ENCODE assay signal across 12 cellular contexts in the genomic region with DNA sequence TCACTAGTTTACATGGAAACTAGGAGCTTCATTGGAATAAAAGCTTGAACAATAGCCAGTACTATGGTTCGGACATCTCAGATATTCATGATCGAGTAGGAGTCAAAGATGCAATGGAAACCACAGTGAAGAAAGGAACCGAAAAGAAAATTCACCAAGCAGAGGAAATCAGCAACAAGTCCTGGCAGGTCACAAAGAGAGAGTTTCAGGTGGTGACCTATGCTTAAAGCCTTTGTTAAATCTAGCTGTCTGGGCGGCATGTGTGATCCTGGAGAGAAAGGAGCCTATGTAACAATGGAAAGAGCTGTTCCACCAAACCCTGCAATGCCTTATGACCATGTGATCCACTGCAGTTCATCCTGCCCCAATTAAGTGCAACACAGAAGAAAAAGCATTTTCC.
A peak's percentile ranks its signal among the peaks of the same experiment; 100 is the strongest.
DNase-seq lines count a peak whose midpoint lies in the region; ATAC-seq and TF ChIP-seq lines count a peak whose summit lies in the region.
"Had no signal": no experiment of that assay in that cellular context is flagged by ENCODE, and none has a peak within 500 bp of the region (broad histone marks: within the 10 kb centered on the region; RNA-seq: fewer than 3 reads in every experiment).

No MANE protein-coding gene starts in this region.

- no peaks in the 10 kb centered on the region for H3K9me3 Mint-ChIP-seq in osteocyte (ENCODE audit: unreplicated experiment)
- H3K9me3 Mint-ChIP-seq in naive thymus-derived CD4-positive, alpha-beta T cell, result peaks cover 0 to 3% (median 0%) of the 10 kb centered on the region in 11 donors
- H3K9me3 Mint-ChIP-seq: activated naive CD4-positive, alpha-beta T cell treated with anti-CD3 and anti-CD28 coated beads for 36 hours had no signal

- H3K27me3 ChIP-seq in gastrocnemius medialis, result no peaks in the 10 kb centered on the region
- H3K27me3 ChIP-seq in naive thymus-derived CD4-positive, alpha-beta T cell (ENCODE audit: control insufficient read depth in 2 of 2, insufficient read depth in 2 of 2, low read length in 2 of 2), result no peaks in the 10 kb centered on the region
- H3K27me3 ChIP-seq: right lobe of liver, transverse colon had no signal

- H3K9me3 ChIP-seq in gastrocnemius medialis, result no peaks in the 10 kb centered on the region
- no peaks in the 10 kb centered on the region for H3K9me3 ChIP-seq in naive thymus-derived CD4-positive, alpha-beta T cell (ENCODE audit: control insufficient read depth in 2 of 3, low read length in 3 of 3)
- H3K9me3 ChIP-seq: right lobe of liver, transverse colon had no signal

- no peak overlapping the region for H3K4me3 ChIP-seq in gastrocnemius medialis
- no peak overlapping the region for H3K4me3 ChIP-seq in naive thymus-derived CD4-positive, alpha-beta T cell (ENCODE audit: low read length)
- H3K4me3 ChIP-seq: right lobe of liver, transverse colon had no signal

- no peaks in the 10 kb centered on the region for H3K4me1 Mint-ChIP-seq in osteocyte (ENCODE audit: unreplicated experiment)
- H3K4me1 Mint-ChIP-seq in naive thymus-derived CD4-positive, alpha-beta T cell, result peaks cover 0 to 8% (median 0%) of the 10 kb centered on the region in 7 donors

- in situ Hi-C loops in gastrocnemius medialis (cut with MboI; ENCODE audit: low sequenced_read_pairs in 4 of 4), result no loop called here

- intact Hi-C loops in gastrocnemius medialis (cut with DNase I; ENCODE audit: low total_unique reads), result no loop called here
- intact Hi-C loops in naive thymus-derived CD4-positive, alpha-beta T cell (cut with micrococcal nuclease), result no loop called here

- POLR2A ChIA-PET in naive thymus-derived CD4-positive, alpha-beta T cell (lab: Charles Lee), result no interaction called here

- CTCF ChIA-PET in naive thymus-derived CD4-positive, alpha-beta T cell (lab: Charles Lee), result no interaction called here

- DNase-seq in GM10266 (ENCODE audit: extremely low spot score) (peak; percentile 11), NCI-H2029 treated with DMSO at 0.1 percent for 48 hours (lab: John Stamatoyannopoulos, UW) (no peak), gastrocnemius medialis (no peak), osteocyte (ENCODE audit: extremely low spot score, unreplicated experiment) (no peak)
- DNase-seq in naive thymus-derived CD4-positive, alpha-beta T cell, result no peak
- DNase-seq: activated naive CD4-positive, alpha-beta T cell treated with anti-CD3 and anti-CD28 coated beads for 36 hours; NCI-H1930; right lobe of liver; transverse colon had no signal

- H3K27ac Mint-ChIP-seq in osteocyte (ENCODE audit: unreplicated experiment), result no peak overlapping the region
- no peak overlapping the region for H3K27ac Mint-ChIP-seq in naive thymus-derived CD4-positive, alpha-beta T cell
- H3K27ac Mint-ChIP-seq: activated naive CD4-positive, alpha-beta T cell treated with anti-CD3 and anti-CD28 coated beads for 36 hours had no signal

- no peaks in the 10 kb centered on the region for H3K36me3 ChIP-seq in gastrocnemius medialis
- no peaks in the 10 kb centered on the region for H3K36me3 ChIP-seq in naive thymus-derived CD4-positive, alpha-beta T cell (ENCODE audit: control insufficient read depth in 2 of 3, insufficient read depth in 3 of 3, low read length in 3 of 3)
- H3K36me3 ChIP-seq: right lobe of liver, transverse colon had no signal

- no peaks in the 10 kb centered on the region for H3K4me1 ChIP-seq in gastrocnemius medialis
- H3K4me1 ChIP-seq in naive thymus-derived CD4-positive, alpha-beta T cell (ENCODE audit: control insufficient read depth in 2 of 2, insufficient read depth in 2 of 2, low read length in 2 of 2), result no peaks in the 10 kb centered on the region
- H3K4me1 ChIP-seq: right lobe of liver, transverse colon had no signal

- TF ChIP-seq CTCF in GM10266 (IDR thresholded peaks at IDR 0.05; ENCODE audit: control insufficient read depth, insufficient read depth, low read depth, missing control alignments), result no peak
- TF ChIP-seq CTCF in gastrocnemius medialis (IDR thresholded peaks at IDR 0.05 in 4 of 5, conservative IDR thresholded peaks at IDR 0.05 in 1 of 5), result no peak
- TF ChIP-seq CTCF in osteocyte (IDR thresholded peaks at IDR 0.05), result no peak

- H3K27ac ChIP-seq in gastrocnemius medialis, result no peak overlapping the region
- no peak overlapping the region for H3K27ac ChIP-seq in naive thymus-derived CD4-positive, alpha-beta T cell (ENCODE audit: low read depth, low read length)
- H3K27ac ChIP-seq: right lobe of liver, transverse colon had no signal

- TF ChIP-seq POLR2A in gastrocnemius medialis (IDR thresholded peaks at IDR 0.05), result no peak

- H3K36me3 Mint-ChIP-seq in osteocyte (ENCODE audit: unreplicated experiment), result no peaks in the 10 kb centered on the region
- no peaks in the 10 kb centered on the region for H3K36me3 Mint-ChIP-seq in naive thymus-derived CD4-positive, alpha-beta T cell

- no peak overlapping the region for H3K4me3 Mint-ChIP-seq in osteocyte (ENCODE audit: unreplicated experiment)
- no peak overlapping the region for H3K4me3 Mint-ChIP-seq in naive thymus-derived CD4-positive, alpha-beta T cell
- H3K4me3 Mint-ChIP-seq: activated naive CD4-positive, alpha-beta T cell treated with anti-CD3 and anti-CD28 coated beads for 36 hours had no signal

- H3K27me3 Mint-ChIP-seq in osteocyte (ENCODE audit: unreplicated experiment), result no peaks in the 10 kb centered on the region
- H3K27me3 Mint-ChIP-seq in naive thymus-derived CD4-positive, alpha-beta T cell, result peaks cover 0 to 12% (median 2%) of the 10 kb centered on the region in 5 donors

- ATAC-seq in GM19452 (IDR thresholded peaks at IDR 0.05; ENCODE audit: unreplicated experiment), result peak; percentile 58
- peak; percentile 39 for ATAC-seq in HG02852 (IDR thresholded peaks at IDR 0.05; ENCODE audit: unreplicated experiment)
- ATAC-seq in HG03575 (IDR thresholded peaks at IDR 0.05; ENCODE audit: extremely low read depth, insufficient number of reproducible peaks, low FRiP score, unreplicated experiment), result peak; percentile 45
- ATAC-seq in gastrocnemius medialis, result no peak
- no peak for ATAC-seq in naive thymus-derived CD4-positive, alpha-beta T cell

Comparison
In these comparisons a context has a peak if more than half of its experiments do, and no peak if none do; other contexts are left out.
1. ATAC-seq: peak in GM19452 (single experiment), HG02852 (single experiment) and HG03575 (single experiment); none in gastrocnemius medialis (0 of 2) and naive thymus-derived CD4-positive, alpha-beta T cell (single experiment).